Comparison of ENCODE assay signal across 8 cellular contexts in genomic region chr4:141636077-141636770, GRCh38. TPM values are rescaled to one million over a fixed set of nuclear protein-coding genes. Genes with fewer than 3 reads are reported as not detected.
A peak's percentile ranks its signal among the peaks of the same experiment; 100 is the strongest.
DNase-seq lines count a peak whose midpoint lies in the region; ATAC-seq, FAIRE-seq and TF ChIP-seq lines count a peak whose summit lies in the region.

Gene IL15 (plus strand): TSS chr4:141636583. CDS start chr4:141719465, 82,882 bp downstream.

- H2AFZ ChIP-seq in GM12878 (ENCODE audit: control insufficient read depth, low read depth, low read length) = peak within 1 kb of the TSS; percentile 71

- no peaks in the 10 kb centered on the region for H3K27me3 ChIP-seq in GM12878 (replicated peaks in 1 of 2; ENCODE audit: control insufficient read depth in 2 of 2, insufficient read depth in 2 of 2, low read length in 1 of 2)
- peaks cover 38% of the 10 kb centered on the region for H3K27me3 ChIP-seq in iPS-18a (ENCODE audit: control insufficient read depth, insufficient read depth, low read length)
- no peaks in the 10 kb centered on the region for H3K27me3 ChIP-seq in small intestine (ENCODE audit: control insufficient read depth in 2 of 2, insufficient read depth in 2 of 2, low read length in 2 of 2)

- CTCF ChIA-PET in GM12878 (lab: Yijun Ruan, JAX) = interaction anchor here (3.4 kb wide), 1 partner anchor 11 kb away, joined by 13 read pairs; no protein-coding TSS in a partner anchor

- peak; percentile 65 for ATAC-seq in GM19328 (IDR thresholded peaks at IDR 0.05; ENCODE audit: unreplicated experiment)
- peak; percentile 72 for ATAC-seq in HG03432 (IDR thresholded peaks at IDR 0.05; ENCODE audit: unreplicated experiment)
- ATAC-seq in GM12878 = peak; percentile 79

- H3K36me3 ChIP-seq in GM12878 (ENCODE audit: control insufficient read depth in 2 of 2, insufficient read depth in 2 of 2, low read length in 1 of 2) (no peaks in the 10 kb centered on the region), iPS-18a (ENCODE audit: control insufficient read depth, low read depth, low read length) (no peaks in the 10 kb centered on the region), small intestine (ENCODE audit: control insufficient read depth in 2 of 2, insufficient read depth in 2 of 2, low read length in 2 of 2) (no peaks in the 10 kb centered on the region)

- TF ChIP-seq RAD21 in GM12878 (IDR thresholded peaks at IDR 0.05; ENCODE audit: insufficient read depth, low read depth, low read length) = no peak

- POLR2A ChIA-PET in GM12878 (lab: Charles Lee) = interaction anchor here (0.8 to 1.3 kb wide), 4 partner anchors 10 to 70 kb away, joined by 3 to 7 read pairs (median 4); no protein-coding TSS in a partner anchor

- H3K9ac ChIP-seq in GM12878 (ENCODE audit: control insufficient read depth, insufficient read depth, low read length) (peak within 1 kb of the TSS; percentile 80), iPS-18a (ENCODE audit: low read length) (peak within 1 kb of the TSS; percentile 22)

- FAIRE-seq in GM12878 (lab: Jason Lieb, UNC) (no peak), small intestine (lab: Jason Lieb, UNC) (no peak)

- no peak for TF ChIP-seq EP300 in GM12878 (IDR thresholded peaks at IDR 0.05; ENCODE audit: borderline replicate concordance in 1 of 2, control insufficient read depth in 1 of 2, low read depth in 2 of 2, low read length in 2 of 2)

- H3K4me1 ChIP-seq in GM12878 (ENCODE audit: control insufficient read depth, insufficient read depth, low read length) = peaks cover 8% of the 10 kb centered on the region
- H3K4me1 ChIP-seq in iPS-18a (ENCODE audit: control insufficient read depth, low read depth, low read length) = no peaks in the 10 kb centered on the region
- peaks cover 0 to 2% of the 10 kb centered on the region in 2 donors for H3K4me1 ChIP-seq in small intestine (ENCODE audit: control insufficient read depth in 2 of 2, insufficient read depth in 1 of 2, low read depth in 1 of 2, low read length in 1 of 2)

- H3K9me3 ChIP-seq in GM12878 (replicated peaks; ENCODE audit: control insufficient read depth, insufficient read depth, low read length) (no peaks in the 10 kb centered on the region), iPS-18a (ENCODE audit: control insufficient read depth, low read depth, low read length) (no peaks in the 10 kb centered on the region), small intestine (ENCODE audit: control insufficient read depth, low read depth) (no peaks in the 10 kb centered on the region)

- H3K4me1 Mint-ChIP-seq in T-helper 2 cell treated with Interferon-gamma antibody and Interleukin-4, amounts not matched to agents 5 μg/mL and 100 μg/mL, for 36 hours (ENCODE audit: low read depth) = peaks cover 5% of the 10 kb centered on the region

- H3K27me3 Mint-ChIP-seq in T-helper 2 cell treated with Interferon-gamma antibody and Interleukin-4, amounts not matched to agents 5 μg/mL and 100 μg/mL, for 36 hours (ENCODE audit: low read depth) = peaks cover 46% of the 10 kb centered on the region

- H3K27ac Mint-ChIP-seq in T-helper 2 cell treated with Interferon-gamma antibody and Interleukin-4, amounts not matched to agents 5 μg/mL and 100 μg/mL, for 36 hours = peak within 1 kb of the TSS; percentile 64

- no peaks in the 10 kb centered on the region for H3K36me3 Mint-ChIP-seq in T-helper 2 cell treated with Interferon-gamma antibody and Interleukin-4, amounts not matched to agents 5 μg/mL and 100 μg/mL, for 36 hours (ENCODE audit: low read depth)

- peak; percentile 62; the same call in 1 of the 2 replicates for TF ChIP-seq POLR2A in GM12878 (IDR thresholded peaks at IDR 0.05; ENCODE audit: low read depth, low read length)

- intact Hi-C loops in GM12878 (cut with micrococcal nuclease; ENCODE audit: unreplicated experiment) = loop anchor here (2.0 to 10.0 kb wide), 6 partner anchors 23 to 411 kb away; partner anchors contain the start of gene ZNF330

- peaks cover 44% of the 10 kb centered on the region for H3K79me2 ChIP-seq in GM12878 (ENCODE audit: control insufficient read depth, insufficient read depth, low read length)

- peak within 1 kb of the TSS; percentile 90 for H3K27ac ChIP-seq in GM12878 (ENCODE audit: control insufficient read depth, insufficient read depth)
- H3K27ac ChIP-seq in iPS-18a (ENCODE audit: low read length) = no peak within 1 kb of the TSS
- peak within 1 kb of the TSS; percentile 79 to 80 for H3K27ac ChIP-seq in small intestine (ENCODE audit: low read depth in 1 of 2, low read length in 1 of 2)

- no peaks in the 10 kb centered on the region for H3K9me3 Mint-ChIP-seq in T-helper 2 cell treated with Interferon-gamma antibody and Interleukin-4, amounts not matched to agents 5 μg/mL and 100 μg/mL, for 36 hours

- peak within 1 kb of the TSS; percentile 96 for H3K4me3 Mint-ChIP-seq in T-helper 2 cell treated with Interferon-gamma antibody and Interleukin-4, amounts not matched to agents 5 μg/mL and 100 μg/mL, for 36 hours

- 3% methylated on average over 41 of the region's 43 CpGs for WGBS in GM12878 (ENCODE audit: insufficient coverage, insufficient replicate concordance, low lambda C conversion rate, missing lambda C conversion rate)
- 1% methylated on average over 35 to 43 of the region's 43 CpGs for WGBS in small intestine, 3 donors

- peak within 1 kb of the TSS; percentile 90 for H3K4me2 ChIP-seq in GM12878 (ENCODE audit: control insufficient read depth, insufficient read depth)

- BruUV-seq in GM12878 (replicated peaks; lab: Mats Ljungman, UMichigan) = TSS peak; percentile 80

- no peak for TF ChIP-seq CTCF in GM12878 (IDR thresholded peaks at IDR 0.05 in 2 of 3, conservative IDR thresholded peaks at IDR 0.05 in 1 of 3; ENCODE audit: control insufficient read depth in 2 of 3, extremely low read depth in 1 of 3, insufficient read depth in 1 of 3, low read depth in 3 of 3, low read length in 3 of 3)

- RAD21 ChIA-PET in GM12878 (lab: Charles Lee; ENCODE audit: unreplicated experiment) = interaction anchor here (0.7 to 2.7 kb wide), 7 partner anchors 11 to 329 kb away, joined by 3 to 8 read pairs (median 5); no protein-coding TSS in a partner anchor

- no peaks in the 10 kb centered on the region for H4K20me1 ChIP-seq in GM12878 (ENCODE audit: control insufficient read depth, insufficient read depth)

- SMC1A ChIA-PET in GM12878 (lab: Charles Lee; ENCODE audit: uncharacterized antibody, unreplicated experiment) = interaction anchor here (0.9 to 3.4 kb wide), 9 partner anchors 11 to 329 kb away, joined by 3 to 22 read pairs (median 5); no protein-coding TSS in a partner anchor

- in situ Hi-C loops in GM12878 (cut with MboI) = no loop called here

- DNase-seq in CD1c-positive myeloid dendritic cell (ENCODE audit: extremely low spot score) (peak; percentile 62), GM12878 (ENCODE audit: low read depth, low spot score) (no peak), small intestine (peak; percentile 93), NOMO-1 treated with dmso at 0.1 percent for 144 hours (lab: John Stamatoyannopoulos, UW; ENCODE audit: unreplicated experiment) (no peak)
- DNase-seq in T-helper 2 cell treated with Interferon-gamma antibody and Interleukin-4, amounts not matched to agents 5 μg/mL and 100 μg/mL, for 36 hours (ENCODE audit: low spot score) = peak; percentile 59

- H3K4me3 ChIP-seq in GM12878 (peak within 1 kb of the TSS; percentile 96), iPS-18a (ENCODE audit: low read length) (peak within 1 kb of the TSS; percentile 74), small intestine (ENCODE audit: low read depth in 1 of 2, low read length in 2 of 2) (peak within 1 kb of the TSS; percentile 76 to 80)

TF ChIP-seq in GM12878, 131 proteins besides CTCF, POLR2A, EP300 and RAD21 (continues in another document):
- TF ChIP-seq USF2 (IDR thresholded peaks at IDR 0.05; ENCODE audit: borderline replicate concordance, low read depth, low read length) = no peak
- TF ChIP-seq ATF7 (IDR thresholded peaks at IDR 0.05; ENCODE audit: low read depth) = no peak
- TF ChIP-seq PBX3 (IDR thresholded peaks at IDR 0.05; ENCODE audit: insufficient replicate concordance, low read depth, low read length) = peak; percentile 49
- TF ChIP-seq RCOR1 (conservative IDR thresholded peaks at IDR 0.05; ENCODE audit: low read depth, low read length) = no peak
- TF ChIP-seq TARDBP (IDR thresholded peaks at IDR 0.05; ENCODE audit: borderline replicate concordance) = no peak
- no peak; the same call in 1 of the 2 replicates for TF ChIP-seq MTA2 (IDR thresholded peaks at IDR 0.05; ENCODE audit: low read depth)

RNA-seq across cellular contexts. Expression of gene IL15, which starts in this region (rescaled TPM):
- total RNA-seq in GM12878 (2013; cell fraction: nucleolus; rRNA removed) = 99.5 and 111 TPM in 2 replicates
- total RNA-seq in GM12878 (2014; rRNA removed) (9.8 and 12.8 TPM in 2 replicates), GM12878 (2014; rRNA removed; fragmentation: Illumina TruSeq; extraction: Trizol) (7.1 and 9.2 TPM in 2 replicates), GM12878 (2021) (7.0 and 8.1 TPM in 2 replicates)
- 4.7 TPM for polyA plus RNA-seq in GM12878 (2011; ENCODE audit: low read depth)
- polyA plus RNA-seq in GM12878 (2011; rRNA removed) (9.7 and 15.2 TPM in 2 replicates), GM12878 (2014; fragmentation: Illumina TruSeq; extraction: Trizol) (6.4 and 9.3 TPM in 2 replicates), GM12878 (2014; fragmentation: Nextera tagmentation; extraction: Ambion mirVana) (1 to 10 TPM; 6.0 to 7.3 TPM), GM12878 (2014; rRNA removed) (9.0 and 9.2 TPM in 2 replicates), GM12878 (2016; fragmentation: Nextera tagmentation; extraction: Ambion mirVana) (10 to 100 TPM; 10.6 to 11.4 TPM), small intestine (10 to 100 TPM in 2 of 3 donors, 1 to 10 TPM in 1; 4.1 to 16.3 (median 13.2) TPM)
- polyA plus RNA-seq in GM12878 (2011; cell fraction: cytosol; rRNA removed) = 2.6 and 3.0 TPM in 2 replicates
- polyA plus RNA-seq in GM12878 (2011; cell fraction: nucleus; rRNA removed) = 16.0 and 16.7 TPM in 2 replicates
- polyA plus RNA-seq in GM12878 (2012) = 8.9 and 13.7 TPM in 2 replicates
- polyA minus RNA-seq in GM12878 (2011; rRNA and poly(A)+ RNA removed) = 5.2 and 5.3 TPM in 2 replicates
- 2.8 and 2.9 TPM in 2 replicates for polyA minus RNA-seq in GM12878 (2011; cell fraction: cytosol; rRNA and poly(A)+ RNA removed)
- polyA minus RNA-seq in GM12878 (2011; cell fraction: nucleus; rRNA and poly(A)+ RNA removed) = 19.3 and 29.9 TPM in 2 replicates

Comparison
In these comparisons a context has a peak if more than half of its experiments do, and no peak if none do; other contexts are left out.
1. DNase-seq: peak in CD1c-positive myeloid dendritic cell (single experiment), T-helper 2 cell treated with Interferon-gamma antibody and Interleukin-4, amounts not matched to agents 5 μg/mL and 100 μg/mL, for 36 hours (single experiment) and small intestine (single experiment); none in GM12878 (single experiment) and NOMO-1 treated with dmso at 0.1 percent for 144 hours (single experiment).
2. Peak in every context shown above with its lines, with median percentiles within 50 percentile points of each other: ATAC-seq and H3K4me3 ChIP-seq.